Comparison of ENCODE assay signal across 1 cellular context in the genomic region with DNA sequence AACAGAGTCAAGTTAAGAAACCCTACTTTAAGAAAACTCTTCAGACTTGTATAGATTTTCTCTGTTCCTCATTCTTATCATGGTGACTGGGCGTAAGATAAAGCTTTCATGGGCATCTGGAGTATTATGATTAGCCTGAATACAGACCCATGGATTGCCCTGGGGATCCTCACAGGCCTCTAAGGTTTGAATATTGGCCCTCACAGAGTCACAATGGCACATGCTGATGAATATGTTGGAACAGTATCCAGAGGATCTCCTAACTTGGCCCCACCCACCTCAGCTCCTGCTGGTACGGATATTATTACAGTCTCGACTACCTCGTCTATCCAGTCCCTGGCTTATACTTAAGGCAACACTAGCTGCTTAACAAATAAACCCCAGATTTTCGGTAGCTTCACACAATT.
TF ChIP-seq lines count a peak whose summit lies in the region.

No MANE protein-coding gene starts in this region.

TF ChIP-seq in GM12878, 131 proteins besides CTCF, POLR2A, EP300 and RAD21:
- TF ChIP-seq, protein P1, sequence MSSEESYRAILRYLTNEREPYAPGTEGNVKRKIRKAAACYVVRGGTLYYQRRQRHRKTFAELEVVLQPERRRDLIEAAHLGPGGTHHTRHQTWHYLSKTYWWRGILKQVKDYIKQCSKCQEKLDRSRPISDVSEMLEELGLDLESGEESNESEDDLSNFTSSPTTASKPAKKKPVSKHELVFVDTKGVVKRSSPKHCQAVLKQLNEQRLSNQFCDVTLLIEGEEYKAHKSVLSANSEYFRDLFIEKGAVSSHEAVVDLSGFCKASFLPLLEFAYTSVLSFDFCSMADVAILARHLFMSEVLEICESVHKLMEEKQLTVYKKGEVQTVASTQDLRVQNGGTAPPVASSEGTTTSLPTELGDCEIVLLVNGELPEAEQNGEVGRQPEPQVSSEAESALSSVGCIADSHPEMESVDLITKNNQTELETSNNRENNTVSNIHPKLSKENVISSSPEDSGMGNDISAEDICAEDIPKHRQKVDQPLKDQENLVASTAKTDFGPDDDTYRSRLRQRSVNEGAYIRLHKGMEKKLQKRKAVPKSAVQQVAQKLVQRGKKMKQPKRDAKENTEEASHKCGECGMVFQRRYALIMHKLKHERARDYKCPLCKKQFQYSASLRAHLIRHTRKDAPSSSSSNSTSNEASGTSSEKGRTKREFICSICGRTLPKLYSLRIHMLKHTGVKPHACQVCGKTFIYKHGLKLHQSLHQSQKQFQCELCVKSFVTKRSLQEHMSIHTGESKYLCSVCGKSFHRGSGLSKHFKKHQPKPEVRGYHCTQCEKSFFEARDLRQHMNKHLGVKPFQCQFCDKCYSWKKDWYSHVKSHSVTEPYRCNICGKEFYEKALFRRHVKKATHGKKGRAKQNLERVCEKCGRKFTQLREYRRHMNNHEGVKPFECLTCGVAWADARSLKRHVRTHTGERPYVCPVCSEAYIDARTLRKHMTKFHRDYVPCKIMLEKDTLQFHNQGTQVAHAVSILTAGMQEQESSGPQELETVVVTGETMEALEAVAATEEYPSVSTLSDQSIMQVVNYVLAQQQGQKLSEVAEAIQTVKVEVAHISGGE (CRISPR knock-in tag; IDR thresholded peaks at IDR 0.05): no peak
- TF ChIP-seq SPI1 (IDR thresholded peaks at IDR 0.05; ENCODE audit: borderline replicate concordance, insufficient read depth, low read depth, low read length): peak; percentile 74
